In genomic region chr6:36888654-36889481, GRCh38 we compare ENCODE assay signal across 17 cellular contexts. TPM values are rescaled to one million over a fixed set of nuclear protein-coding genes. Genes with fewer than 3 reads are reported as not detected.
DNase-seq lines count a peak whose midpoint lies in the region; ATAC-seq and TF ChIP-seq lines count a peak whose summit lies in the region.
"Had no signal": no experiment of that assay in that cellular context is flagged by ENCODE, and none has a peak within 500 bp of the region (broad histone marks: within the 10 kb centered on the region; RNA-seq: fewer than 3 reads in every experiment).

No MANE protein-coding gene starts in this region.

- peaks cover 28% of the 10 kb centered on the region for H3K4me1 Mint-ChIP-seq in T-helper 2 cell treated with Interferon-gamma antibody and Interleukin-4, amounts not matched to agents 5 μg/mL and 100 μg/mL, for 36 hours (ENCODE audit: low read depth)
- H3K4me1 Mint-ChIP-seq in mesothelial cell of epicardium, result peaks cover 19% of the 10 kb centered on the region

- peak overlapping the region; percentile 38 for H3K27ac Mint-ChIP-seq in T-helper 2 cell treated with Interferon-gamma antibody and Interleukin-4, amounts not matched to agents 5 μg/mL and 100 μg/mL, for 36 hours
- peak overlapping the region; percentile 23 for H3K27ac Mint-ChIP-seq in mesothelial cell of epicardium
- H3K27ac Mint-ChIP-seq: progenitor cell of endocrine pancreas had no signal

- H3K9me3 Mint-ChIP-seq in T-helper 2 cell treated with Interferon-gamma antibody and Interleukin-4, amounts not matched to agents 5 μg/mL and 100 μg/mL, for 36 hours, result no peaks in the 10 kb centered on the region
- no peaks in the 10 kb centered on the region for H3K9me3 Mint-ChIP-seq in mesothelial cell of epicardium

- DNase-seq in T-helper 2 cell treated with Interferon-gamma antibody and Interleukin-4, amounts not matched to agents 5 μg/mL and 100 μg/mL, for 36 hours (ENCODE audit: low spot score), result no peak
- DNase-seq in T-helper 2 cell, result no peak
- peak; percentile 28 for DNase-seq in GM13976 (ENCODE audit: low spot score)
- DNase-seq in SJCRH30, result peak in 1 of 2 experiments; percentile 47
- DNase-seq in mesothelial cell of epicardium (ENCODE audit: low spot score in 2 of 2, unreplicated experiment in 2 of 2), result no peak
- no peak for DNase-seq in stimulated activated CD4-positive, alpha-beta T cell treated with anti-CD3 and anti-CD28 coated beads, Interleukin-4, amount 100 ng/mL, for 24 hours
- DNase-seq: activated CD4-positive, CD25-positive, alpha-beta regulatory T cell; activated CD8-positive, alpha-beta memory T cell treated with anti-CD3 and anti-CD28 coated beads, Interleukin-2, amount 50 U/mL, for 4 hours; IMR-90; lower lobe of right lung; NCI-H446 treated with DMSO at 0.1 percent for 48 hours; PC-9; stimulated activated naive CD8-positive, alpha-beta T cell treated with anti-CD3 and anti-CD28 coated beads, Interleukin-15, Interleukin-2, amounts not matched to agents 100 U/mL and 50 U/mL, for 24 hours had no signal

- H3K4me3 ChIP-seq in SJCRH30, result 0 out of 2 replicates have a peak overlapping the region, but pooled peaks have one; percentile 3
- H3K4me3 ChIP-seq: A549, lower lobe of right lung, PC-9 had no signal

- no peak overlapping the region for H3K4me3 Mint-ChIP-seq in T-helper 2 cell treated with Interferon-gamma antibody and Interleukin-4, amounts not matched to agents 5 μg/mL and 100 μg/mL, for 36 hours
- no peak overlapping the region for H3K4me3 Mint-ChIP-seq in mesothelial cell of epicardium

- H3K4me1 ChIP-seq in SJCRH30, result peaks cover 13% of the 10 kb centered on the region

- ATAC-seq in HG02759 (IDR thresholded peaks at IDR 0.05; ENCODE audit: unreplicated experiment) (no peak), HG03439 (IDR thresholded peaks at IDR 0.05; ENCODE audit: unreplicated experiment) (no peak)
- ATAC-seq: A549; lower lobe of right lung; stimulated activated naive CD8-positive, alpha-beta T cell treated with anti-CD3 and anti-CD28 coated beads, Interleukin-15, Interleukin-2, amounts not matched to agents 100 U/mL and 50 U/mL, for 24 hours had no signal

- peaks cover 11% of the 10 kb centered on the region for H3K36me3 Mint-ChIP-seq in T-helper 2 cell treated with Interferon-gamma antibody and Interleukin-4, amounts not matched to agents 5 μg/mL and 100 μg/mL, for 36 hours (ENCODE audit: low read depth)
- H3K36me3 Mint-ChIP-seq in mesothelial cell of epicardium, result peaks cover 2% of the 10 kb centered on the region

- H3K27me3 ChIP-seq in SJCRH30, result no peaks in the 10 kb centered on the region

- TF ChIP-seq CTCF in GM13976 (IDR thresholded peaks at IDR 0.05; ENCODE audit: borderline replicate concordance, control extremely low read depth, extremely low read depth, insufficient read depth, missing control alignments) (no peak), mesothelial cell of epicardium (IDR thresholded peaks at IDR 0.05; ENCODE audit: unreplicated experiment) (no peak)

- in situ Hi-C loops in GM13976 (cut with MboI; ENCODE audit: low sequenced_read_pairs, unreplicated experiment), result loop anchor here (10.0 kb wide), 1 partner anchor 116 kb away; the partner anchor contains the start of gene FGD2

- H3K9me3 ChIP-seq in SJCRH30 (replicated peaks), result no peaks in the 10 kb centered on the region
- H3K9me3 ChIP-seq: A549, lower lobe of right lung had no signal

- peak overlapping the region; percentile 57 for H3K27ac ChIP-seq in SJCRH30
- H3K27ac ChIP-seq: A549, lower lobe of right lung, PC-9 had no signal

- H3K27me3 Mint-ChIP-seq in T-helper 2 cell treated with Interferon-gamma antibody and Interleukin-4, amounts not matched to agents 5 μg/mL and 100 μg/mL, for 36 hours (ENCODE audit: low read depth), result no peaks in the 10 kb centered on the region
- H3K27me3 Mint-ChIP-seq in mesothelial cell of epicardium (ENCODE audit: low read depth), result no peaks in the 10 kb centered on the region
- H3K27me3 Mint-ChIP-seq: progenitor cell of endocrine pancreas had no signal

- H3K36me3 ChIP-seq in SJCRH30, result no peaks in the 10 kb centered on the region

RNA-seq across cellular contexts. Expression of gene C6orf89, which starts 3.1 kb away (rescaled TPM):
- 17.0 and 18.5 TPM in 2 replicates for total RNA-seq in SJCRH30 (2014; rRNA removed; shearing (Covaris generic))
- total RNA-seq in mesothelial cell of epicardium, result 39.1 to 42.0 TPM (median 39.7 TPM) in 3 replicates

RNA-seq across cellular contexts. Expression of gene PPIL1, which starts 14.3 kb away (rescaled TPM):
- 75.2 and 77.8 TPM in 2 replicates for total RNA-seq in SJCRH30 (2014; rRNA removed; shearing (Covaris generic))
- total RNA-seq in mesothelial cell of epicardium, result 32.7 to 34.3 TPM (median 34.2 TPM) in 3 replicates

RNA-seq across cellular contexts. Expression of gene CPNE5, which starts 49.6 kb away (rescaled TPM):
- total RNA-seq in SJCRH30 (2014; rRNA removed; shearing (Covaris generic)), result 0.57 TPM in 1 of 2 replicates, not detected in the other
- 0.51 to 1.7 TPM (median 1.2 TPM) in 3 replicates for total RNA-seq in mesothelial cell of epicardium
- total RNA-seq: IMR-90 had no signal
